ENCODE assay signal across 27 cellular contexts in the genomic region with DNA sequence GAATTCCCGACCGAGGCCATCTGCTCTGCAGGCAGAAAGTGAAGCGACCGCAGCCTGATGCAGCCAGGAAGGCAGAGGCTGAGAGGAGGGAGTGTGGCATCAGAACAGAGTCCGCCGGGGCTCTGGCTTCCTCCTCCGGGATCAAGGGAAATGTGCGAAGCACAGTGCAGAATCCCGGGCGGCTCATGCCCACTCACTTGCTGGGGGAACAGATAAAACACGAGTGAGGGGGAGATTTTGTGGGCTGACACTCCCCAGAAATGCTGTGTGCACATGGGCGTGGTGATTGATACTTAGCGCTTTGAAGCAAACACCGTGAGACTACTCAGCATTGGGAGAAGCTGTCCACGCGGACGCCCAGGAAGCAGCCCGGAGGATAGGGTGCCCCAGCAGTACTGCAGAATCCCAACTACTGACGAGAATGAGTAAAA.
DNase-seq lines count a peak whose midpoint lies in the region; ATAC-seq, FAIRE-seq and TF ChIP-seq lines count a peak whose summit lies in the region.
"Had no signal": no experiment of that assay in that cellular context is flagged by ENCODE, and none has a peak within 500 bp of the region (broad histone marks: within the 10 kb centered on the region; RNA-seq: fewer than 3 reads in every experiment).

No MANE protein-coding gene starts in this region.

- no peak for FAIRE-seq in astrocyte (lab: Jason Lieb, UNC)
- no peak for FAIRE-seq in small intestine (lab: Jason Lieb, UNC)

- H3K27ac ChIP-seq in astrocyte (ENCODE audit: low read depth, low read length) (no peak overlapping the region), small intestine (ENCODE audit: low read depth in 1 of 2, low read length in 1 of 2) (no peak overlapping the region), upper lobe of left lung (no peak overlapping the region)
- H3K27ac ChIP-seq: 22Rv1, dorsolateral prefrontal cortex, gastroesophageal sphincter, right atrium auricular region, tibial nerve had no signal

- no peak for TF ChIP-seq POLR2A in upper lobe of left lung (IDR thresholded peaks at IDR 0.05)

- no peaks in the 10 kb centered on the region for H3K79me2 ChIP-seq in astrocyte (ENCODE audit: insufficient read depth, low read length)

- TF ChIP-seq CTCF in astrocyte (IDR thresholded peaks at IDR 0.05; ENCODE audit: insufficient read depth, low read depth, low read length) (no peak), upper lobe of left lung (IDR thresholded peaks at IDR 0.05) (no peak)

- H3K9ac ChIP-seq in astrocyte (ENCODE audit: low read length) = no peak overlapping the region

- no peaks in the 10 kb centered on the region for H3K9me3 ChIP-seq in astrocyte (ENCODE audit: insufficient read depth, low read depth, low read length)
- H3K9me3 ChIP-seq in small intestine (ENCODE audit: control insufficient read depth, low read depth) = no peaks in the 10 kb centered on the region
- H3K9me3 ChIP-seq in upper lobe of left lung = no peaks in the 10 kb centered on the region
- H3K9me3 ChIP-seq: BE2C, Caco-2, gastroesophageal sphincter, right atrium auricular region, tibial nerve had no signal

- H3K4me2 ChIP-seq in astrocyte (ENCODE audit: low read length) = peak overlapping the region; percentile 43

- H3K4me1 ChIP-seq in astrocyte (ENCODE audit: insufficient read depth, low read length) = peaks cover 6% of the 10 kb centered on the region
- H3K4me1 ChIP-seq in small intestine (ENCODE audit: control insufficient read depth in 2 of 2, insufficient read depth in 1 of 2, low read depth in 1 of 2, low read length in 1 of 2) = no peaks in the 10 kb centered on the region
- H3K4me1 ChIP-seq in upper lobe of left lung = no peaks in the 10 kb centered on the region
- H3K4me1 ChIP-seq: BE2C, gastroesophageal sphincter, right atrium auricular region, tibial nerve had no signal

- no peaks in the 10 kb centered on the region for H3K36me3 Mint-ChIP-seq in astrocyte (ENCODE audit: low read depth, unreplicated experiment)

- H2AFZ ChIP-seq in astrocyte (ENCODE audit: low read depth, low read length) = no peak overlapping the region

- H3K4me3 Mint-ChIP-seq in astrocyte (ENCODE audit: unreplicated experiment) = no peak overlapping the region
- H3K4me3 Mint-ChIP-seq: activated T-cell treated with anti-CD3 and anti-CD28 coated beads, Interleukin-2, amount 50 U/mL, for 4 hours; naive B cell had no signal

- H3K4me1 Mint-ChIP-seq in astrocyte (ENCODE audit: low read depth, unreplicated experiment) = peaks cover 17% of the 10 kb centered on the region

- no peaks in the 10 kb centered on the region for H3K27me3 Mint-ChIP-seq in astrocyte (ENCODE audit: low read depth, unreplicated experiment)
- H3K27me3 Mint-ChIP-seq: stimulated activated naive CD8-positive, alpha-beta T cell treated with anti-CD3 and anti-CD28 coated beads, Interleukin-15, amount 100 ng/mL, for 72 hours had no signal

- no peaks in the 10 kb centered on the region for H3K9me3 Mint-ChIP-seq in astrocyte (ENCODE audit: unreplicated experiment)
- H3K9me3 Mint-ChIP-seq: activated T-cell treated with anti-CD3 and anti-CD28 coated beads, Interleukin-2, amount 50 U/mL, for 4 hours; naive B cell; stimulated activated naive CD8-positive, alpha-beta T cell treated with anti-CD3 and anti-CD28 coated beads, Interleukin-15, amount 100 ng/mL, for 72 hours had no signal

- 14 to 41% (median 36%) methylated on average over 19 of the region's 19 CpGs for WGBS in small intestine, 3 donors
- WGBS in upper lobe of left lung, 2 donors = 62 to 64% methylated on average over 19 of the region's 19 CpGs

- no peaks in the 10 kb centered on the region for H4K20me1 ChIP-seq in astrocyte (ENCODE audit: insufficient read depth, low read length)

- H3K36me3 ChIP-seq in astrocyte (ENCODE audit: insufficient read depth, low read length) (no peaks in the 10 kb centered on the region), small intestine (ENCODE audit: control insufficient read depth in 2 of 2, insufficient read depth in 2 of 2, low read length in 2 of 2) (no peaks in the 10 kb centered on the region), upper lobe of left lung (no peaks in the 10 kb centered on the region)
- H3K36me3 ChIP-seq: BE2C, gastroesophageal sphincter, right atrium auricular region, tibial nerve had no signal

- H3K27ac Mint-ChIP-seq in astrocyte (ENCODE audit: unreplicated experiment) = no peak overlapping the region
- H3K27ac Mint-ChIP-seq: naive B cell; stimulated activated naive CD8-positive, alpha-beta T cell treated with anti-CD3 and anti-CD28 coated beads, Interleukin-15, amount 100 ng/mL, for 72 hours had no signal

- no peak for TF ChIP-seq EP300 in upper lobe of left lung (IDR thresholded peaks at IDR 0.05)

- no peak overlapping the region for H3K4me3 ChIP-seq in astrocyte (ENCODE audit: insufficient read depth, low read depth, low read length)
- H3K4me3 ChIP-seq in small intestine (ENCODE audit: low read depth in 1 of 2, low read length in 2 of 2) = no peak overlapping the region
- no peak overlapping the region for H3K4me3 ChIP-seq in upper lobe of left lung
- H3K4me3 ChIP-seq: gastroesophageal sphincter, right atrium auricular region, tibial nerve had no signal

- H3K27me3 ChIP-seq in astrocyte (ENCODE audit: insufficient read depth, low read length) (no peaks in the 10 kb centered on the region), small intestine (ENCODE audit: control insufficient read depth in 2 of 2, insufficient read depth in 2 of 2, low read length in 2 of 2) (no peaks in the 10 kb centered on the region), upper lobe of left lung (no peaks in the 10 kb centered on the region)
- H3K27me3 ChIP-seq: BE2C, gastroesophageal sphincter, right atrium auricular region, tibial nerve had no signal

- ATAC-seq in GM18907 (IDR thresholded peaks at IDR 0.05; ENCODE audit: unreplicated experiment) (no peak), upper lobe of left lung (ENCODE audit: low FRiP score in 2 of 2) (no peak)
- ATAC-seq: activated T-cell treated with anti-CD3 and anti-CD28 coated beads, Interleukin-2, amount 50 U/mL, for 4 hours; gastroesophageal sphincter; stimulated activated naive CD8-positive, alpha-beta T cell treated with anti-CD3 and anti-CD28 coated beads, Interleukin-15, amount 100 ng/mL, for 72 hours had no signal

- DNase-seq in NCI-H1694 treated with DMSO at 0.1 percent for 48 hours (lab: John Stamatoyannopoulos, UW) (peak; percentile 13), NCI-H1694 (lab: John Stamatoyannopoulos, UW) (no peak), astrocyte (ENCODE audit: low read depth) (no peak), hepatic stellate cell (ENCODE audit: low spot score) (peak; percentile 59), small intestine (peak; percentile 23), upper lobe of left lung (no peak), GM19238 (ENCODE audit: insufficient read length, low spot score) (no peak)
- DNase-seq: activated CD4-positive, CD25-positive, alpha-beta regulatory T cell treated with anti-CD3 and anti-CD28 coated beads, Interleukin-2, amount 50 U/mL, for 72 hours; activated CD8-positive, alpha-beta memory T cell treated with anti-CD3 and anti-CD28 coated beads for 24 hours; activated naive CD4-positive, alpha-beta T cell; activated T-cell treated with anti-CD3 and anti-CD28 coated beads, Interleukin-2, amount 50 U/mL, for 4 hours; BE2C; Caco-2; HCEC 1CT; KBM-7; MM.1S; naive B cell; NCI-H1436; NCI-H2171 treated with DMSO at 0.1 percent for 48 hours; NCI-H69; stimulated activated naive CD8-positive, alpha-beta T cell treated with anti-CD3 and anti-CD28 coated beads, Interleukin-15, amount 100 ng/mL, for 72 hours had no signal

Comparison
In these comparisons a context has a peak if more than half of its experiments do, and no peak if none do; other contexts are left out.
1. DNase-seq: peak in NCI-H1694 treated with DMSO at 0.1 percent for 48 hours (single experiment), hepatic stellate cell (single experiment) and small intestine (single experiment); none in NCI-H1694 (single experiment), astrocyte (single experiment), upper lobe of left lung (0 of 2) and GM19238 (single experiment).